In genomic region chr17:75640556-75641119, GRCh38 we compare ENCODE assay signal across 29 cellular contexts. TPM values are rescaled to one million over a fixed set of nuclear protein-coding genes. Genes with fewer than 3 reads are reported as not detected.
DNase-seq lines count a peak whose midpoint lies in the region; ATAC-seq and TF ChIP-seq lines count a peak whose summit lies in the region.
"Had no signal": no experiment of that assay in that cellular context is flagged by ENCODE, and none has a peak within 500 bp of the region (broad histone marks: within the 10 kb centered on the region; RNA-seq: fewer than 3 reads in every experiment).

No MANE protein-coding gene starts in this region.

- peaks cover 8% of the 10 kb centered on the region for H3K4me1 Mint-ChIP-seq in glutamatergic neuron (ENCODE audit: low read depth, unreplicated experiment)
- peaks cover 13% of the 10 kb centered on the region for H3K4me1 Mint-ChIP-seq in activated CD8-positive, alpha-beta T cell treated with anti-CD3 and anti-CD28 coated beads, Interleukin-2, amount 10 ng/mL, durations not matched to agents 7 days and 5 days (ENCODE audit: low read depth)

- H3K27ac ChIP-seq in left ventricle myocardium inferior (replicated peaks) (peak overlapping the region; percentile 84), spleen (no peak overlapping the region)
- H3K27ac ChIP-seq: brain microvascular endothelial cell, SJCRH30 had no signal

- peaks cover 3% of the 10 kb centered on the region for H3K9me3 Mint-ChIP-seq in glutamatergic neuron (ENCODE audit: unreplicated experiment)
- no peaks in the 10 kb centered on the region for H3K9me3 Mint-ChIP-seq in activated CD8-positive, alpha-beta T cell treated with anti-CD3 and anti-CD28 coated beads, Interleukin-2, amount 10 ng/mL, durations not matched to agents 7 days and 5 days (ENCODE audit: insufficient read depth)
- H3K9me3 Mint-ChIP-seq: activated naive CD4-positive, alpha-beta T cell treated with anti-CD3 and anti-CD28 coated beads, Interleukin-2, amount 10 ng/mL, durations not matched to agents 7 days and 5 days; natural killer cell treated with Interleukin-12 subunit alpha and Interleukin-12 subunit beta and Interleukin-15 and Interleukin-18, amount 100 ng/mL, for 72 hours; stimulated activated effector memory CD8-positive, alpha-beta T cell treated with anti-CD3 and anti-CD28 coated beads, Interleukin-12 subunit alpha, Interleukin-12 subunit beta, amount 100 ng/mL, for 72 hours; T-cell had no signal

- no peak for ATAC-seq in left ventricle myocardium superior
- ATAC-seq in HG02885 (IDR thresholded peaks at IDR 0.05; ENCODE audit: poor library complexity, unreplicated experiment), result no peak
- ATAC-seq in activated CD8-positive, alpha-beta T cell treated with anti-CD3 and anti-CD28 coated beads, Interleukin-2, amount 10 ng/mL, durations not matched to agents 7 days and 5 days, result no peak
- ATAC-seq in HG02759 (IDR thresholded peaks at IDR 0.05; ENCODE audit: unreplicated experiment), result no peak
- ATAC-seq: natural killer cell treated with Interleukin-12 subunit alpha and Interleukin-12 subunit beta and Interleukin-15 and Interleukin-18, amount 100 ng/mL, for 72 hours; stimulated activated effector memory CD8-positive, alpha-beta T cell treated with anti-CD3 and anti-CD28 coated beads, Interleukin-12 subunit alpha, Interleukin-12 subunit beta, amount 100 ng/mL, for 72 hours; T-cell had no signal

- H3K4me1 ChIP-seq in left ventricle myocardium inferior (peaks cover 78% of the 10 kb centered on the region), spleen (peaks cover 0 to 16% (median 3%) of the 10 kb centered on the region in 6 donors)
- H3K4me1 ChIP-seq: SJCRH30 had no signal

- H3K4me3 ChIP-seq in left ventricle myocardium inferior (no peak overlapping the region), spleen (no peak overlapping the region)
- H3K4me3 ChIP-seq: HAP-1, lower lobe of right lung, SJCRH30 had no signal

- H3K27ac Mint-ChIP-seq in glutamatergic neuron (ENCODE audit: unreplicated experiment), result no peak overlapping the region
- H3K27ac Mint-ChIP-seq in activated CD8-positive, alpha-beta T cell treated with anti-CD3 and anti-CD28 coated beads, Interleukin-2, amount 10 ng/mL, durations not matched to agents 7 days and 5 days, result no peak overlapping the region
- H3K27ac Mint-ChIP-seq: activated naive CD4-positive, alpha-beta T cell treated with anti-CD3 and anti-CD28 coated beads, Interleukin-2, amount 10 ng/mL, durations not matched to agents 7 days and 5 days; B cell; natural killer cell treated with Interleukin-12 subunit alpha and Interleukin-12 subunit beta and Interleukin-15 and Interleukin-18, amount 100 ng/mL, for 72 hours; stimulated activated effector memory CD8-positive, alpha-beta T cell treated with anti-CD3 and anti-CD28 coated beads, Interleukin-12 subunit alpha, Interleukin-12 subunit beta, amount 100 ng/mL, for 72 hours; T-cell had no signal

- no peak for TF ChIP-seq POLR2A in spleen (IDR thresholded peaks at IDR 0.05)

- H3K9me3 ChIP-seq in left ventricle myocardium inferior (replicated peaks) (no peaks in the 10 kb centered on the region), spleen (no peaks in the 10 kb centered on the region)
- H3K9me3 ChIP-seq: HAP-1, lower lobe of right lung, SJCRH30 had no signal

- POLR2A ChIA-PET in activated CD8-positive, alpha-beta T cell treated with anti-CD3 and anti-CD28 coated beads, Interleukin-2, amount 10 ng/mL, durations not matched to agents 7 days and 5 days (lab: Charles Lee), result interaction anchor here (0.9 kb wide), 1 partner anchor 10 kb away, joined by 3 read pairs; no protein-coding TSS in a partner anchor

- DNase-seq in left ventricle myocardium inferior (no peak), left ventricle myocardium superior (no peak), glutamatergic neuron (peak; percentile 16), spleen (peak; percentile 56)
- no peak for DNase-seq in stimulated activated CD4-positive, alpha-beta T cell treated with anti-CD3 and anti-CD28 coated beads, Interleukin-2, amount 100 ng/mL, for 24 hours
- DNase-seq in activated CD8-positive, alpha-beta T cell treated with anti-CD3 and anti-CD28 coated beads, Interleukin-2, amount 10 ng/mL, durations not matched to agents 7 days and 5 days, result no peak
- DNase-seq: activated CD4-positive, alpha-beta T cell treated with anti-CD3 and anti-CD28 coated beads, Interleukin-2, amount 50 U/mL, for 4 hours; activated CD4-positive, CD25-positive, alpha-beta regulatory T cell; activated naive CD4-positive, alpha-beta T cell treated with anti-CD3 and anti-CD28 coated beads, Interleukin-2, amount 10 ng/mL, durations not matched to agents 7 days and 5 days; amniotic stem cell; brain microvascular endothelial cell; DMS79; GDM1; MM.1S; NCI-H2081; NCI-H2227 treated with DMSO at 0.1 percent for 48 hours; NCI-H69; SJCRH30; stimulated activated CD4-positive, alpha-beta T cell treated with anti-CD3 and anti-CD28 coated beads, Interleukin-4, amount 100 ng/mL, for 1 hour; T-cell had no signal

- WGBS in spleen, 5 donors, result 92 to 95% (median 94%) methylated on average over 5 to 13 of the region's 13 CpGs

- peaks cover 10% of the 10 kb centered on the region for H3K36me3 ChIP-seq in left ventricle myocardium inferior
- peaks cover 0 to 86% (median 13%) of the 10 kb centered on the region in 6 donors for H3K36me3 ChIP-seq in spleen
- H3K36me3 ChIP-seq: brain microvascular endothelial cell, HAP-1, SJCRH30 had no signal

- peaks cover 4% of the 10 kb centered on the region for H3K27me3 Mint-ChIP-seq in glutamatergic neuron (ENCODE audit: unreplicated experiment)
- H3K27me3 Mint-ChIP-seq in activated CD8-positive, alpha-beta T cell treated with anti-CD3 and anti-CD28 coated beads, Interleukin-2, amount 10 ng/mL, durations not matched to agents 7 days and 5 days (ENCODE audit: low read depth), result no peaks in the 10 kb centered on the region
- H3K27me3 Mint-ChIP-seq: activated naive CD4-positive, alpha-beta T cell treated with anti-CD3 and anti-CD28 coated beads, Interleukin-2, amount 10 ng/mL, durations not matched to agents 7 days and 5 days; B cell; natural killer cell treated with Interleukin-12 subunit alpha and Interleukin-12 subunit beta and Interleukin-15 and Interleukin-18, amount 100 ng/mL, for 72 hours; T-cell had no signal

- H3K4me3 Mint-ChIP-seq in glutamatergic neuron (ENCODE audit: unreplicated experiment), result no peak overlapping the region
- no peak overlapping the region for H3K4me3 Mint-ChIP-seq in activated CD8-positive, alpha-beta T cell treated with anti-CD3 and anti-CD28 coated beads, Interleukin-2, amount 10 ng/mL, durations not matched to agents 7 days and 5 days
- H3K4me3 Mint-ChIP-seq: activated naive CD4-positive, alpha-beta T cell treated with anti-CD3 and anti-CD28 coated beads, Interleukin-2, amount 10 ng/mL, durations not matched to agents 7 days and 5 days; B cell; natural killer cell treated with Interleukin-12 subunit alpha and Interleukin-12 subunit beta and Interleukin-15 and Interleukin-18, amount 100 ng/mL, for 72 hours; stimulated activated effector memory CD8-positive, alpha-beta T cell treated with anti-CD3 and anti-CD28 coated beads, Interleukin-12 subunit alpha, Interleukin-12 subunit beta, amount 100 ng/mL, for 72 hours; T-cell had no signal

- intact Hi-C loops in left ventricle myocardium inferior (cut with micrococcal nuclease), result no loop called here
- intact Hi-C loops in left ventricle myocardium superior (cut with micrococcal nuclease), result no loop called here
- intact Hi-C loops in spleen (cut with DNase I; ENCODE audit: low total_unique reads), result no loop called here

- H3K27me3 ChIP-seq in left ventricle myocardium inferior (ENCODE audit: low read depth) (no peaks in the 10 kb centered on the region), spleen (replicated peaks in 1 of 7) (no peaks in the 10 kb centered on the region)
- H3K27me3 ChIP-seq: brain microvascular endothelial cell, SJCRH30 had no signal

- CTCF ChIA-PET in activated CD8-positive, alpha-beta T cell treated with anti-CD3 and anti-CD28 coated beads, Interleukin-2, amount 10 ng/mL, durations not matched to agents 7 days and 5 days (lab: Charles Lee), result interaction anchor here (1.7 to 6.6 kb wide), 4 partner anchors 7 to 113 kb away, joined by 4 to 98 read pairs (median 8); partner anchors contain the start of gene SMIM5

- TF ChIP-seq CTCF in left ventricle myocardium inferior (IDR thresholded peaks at IDR 0.05; ENCODE audit: borderline replicate concordance) (no peak), glutamatergic neuron (IDR thresholded peaks at IDR 0.05; ENCODE audit: partially characterized antibody, unreplicated experiment) (no peak), spleen (IDR thresholded peaks at IDR 0.05 in 8 of 11, conservative IDR thresholded peaks at IDR 0.05 in 3 of 11) (no peak)

- H3K36me3 Mint-ChIP-seq in glutamatergic neuron (ENCODE audit: unreplicated experiment), result no peaks in the 10 kb centered on the region
- H3K36me3 Mint-ChIP-seq in activated CD8-positive, alpha-beta T cell treated with anti-CD3 and anti-CD28 coated beads, Interleukin-2, amount 10 ng/mL, durations not matched to agents 7 days and 5 days (ENCODE audit: low read depth), result peaks cover 3% of the 10 kb centered on the region
- H3K36me3 Mint-ChIP-seq: activated naive CD4-positive, alpha-beta T cell treated with anti-CD3 and anti-CD28 coated beads, Interleukin-2, amount 10 ng/mL, durations not matched to agents 7 days and 5 days; natural killer cell treated with Interleukin-12 subunit alpha and Interleukin-12 subunit beta and Interleukin-15 and Interleukin-18, amount 100 ng/mL, for 72 hours; stimulated activated effector memory CD8-positive, alpha-beta T cell treated with anti-CD3 and anti-CD28 coated beads, Interleukin-12 subunit alpha, Interleukin-12 subunit beta, amount 100 ng/mL, for 72 hours had no signal

RNA-seq across cellular contexts. Expression of gene SMIM5, which starts 7.4 kb away (rescaled TPM):
- total RNA-seq in left ventricle myocardium inferior, result 14.0 TPM
- total RNA-seq in left ventricle myocardium superior, result 15.8 TPM
- total RNA-seq in glutamatergic neuron (ENCODE audit: unreplicated experiment), result 0.20 TPM
- 1 to 10 TPM; 2.1 to 5.1 (median 3.4) TPM for total RNA-seq in spleen
- 1 to 10 TPM; 3.0 to 4.7 (median 4.7) TPM for polyA plus RNA-seq in spleen
- total RNA-seq in activated CD8-positive, alpha-beta T cell treated with anti-CD3 and anti-CD28 coated beads, Interleukin-2, amount 10 ng/mL, durations not matched to agents 7 days and 5 days, result under 1 TPM in 1 of 2 experiments, not detected in 1; 0.31 TPM
- total RNA-seq: A673, HT1080 had no signal

RNA-seq across cellular contexts. Expression of gene RECQL5, which starts 26.3 kb away (rescaled TPM):
- total RNA-seq in left ventricle myocardium inferior (17.3 TPM), left ventricle myocardium superior (14.3 TPM), glutamatergic neuron (ENCODE audit: unreplicated experiment) (49.8 TPM), spleen (10 to 100 TPM; 25.7 to 51.0 (median 37.6) TPM)
- 10 to 100 TPM; 28.2 to 48.8 (median 47.4) TPM for polyA plus RNA-seq in spleen
- 10 to 100 TPM; 37.6 to 43.9 TPM for total RNA-seq in activated CD8-positive, alpha-beta T cell treated with anti-CD3 and anti-CD28 coated beads, Interleukin-2, amount 10 ng/mL, durations not matched to agents 7 days and 5 days

RNA-seq across cellular contexts. Expression of gene SAP30BP, which starts 26.5 kb away (rescaled TPM):
- 47.2 TPM for total RNA-seq in left ventricle myocardium inferior
- total RNA-seq in left ventricle myocardium superior, result 47.8 TPM
- 115 TPM for total RNA-seq in glutamatergic neuron (ENCODE audit: unreplicated experiment)
- 100 to 1,000 TPM in 3 of 7 donors, 10 to 100 TPM in 4; 71.6 to 110 (median 82.1) TPM for total RNA-seq in spleen
- polyA plus RNA-seq in spleen, result 10 to 100 TPM; 53.8 to 76.7 (median 70.4) TPM
- 10 to 100 TPM; 88.7 to 93.7 TPM for total RNA-seq in activated CD8-positive, alpha-beta T cell treated with anti-CD3 and anti-CD28 coated beads, Interleukin-2, amount 10 ng/mL, durations not matched to agents 7 days and 5 days

RNA-seq across cellular contexts. Expression of gene MYO15B, which starts 53.0 kb away (rescaled TPM):
- total RNA-seq in left ventricle myocardium inferior (43.0 TPM), left ventricle myocardium superior (48.2 TPM), glutamatergic neuron (ENCODE audit: unreplicated experiment) (82.6 TPM), spleen (100 to 1,000 TPM; 203 to 569 (median 292) TPM)
- 100 to 1,000 TPM; 123 to 551 (median 402) TPM for polyA plus RNA-seq in spleen
- 10 to 100 TPM; 26.9 to 27.8 TPM for total RNA-seq in activated CD8-positive, alpha-beta T cell treated with anti-CD3 and anti-CD28 coated beads, Interleukin-2, amount 10 ng/mL, durations not matched to agents 7 days and 5 days

Comparison
In these comparisons a context has a peak if more than half of its experiments do, and no peak if none do; other contexts are left out.
1. DNase-seq: peak in glutamatergic neuron (single experiment) and spleen (single experiment); none in left ventricle myocardium inferior (single experiment), left ventricle myocardium superior (single experiment), stimulated activated CD4-positive, alpha-beta T cell treated with anti-CD3 and anti-CD28 coated beads, Interleukin-2, amount 100 ng/mL, for 24 hours (0 of 2) and activated CD8-positive, alpha-beta T cell treated with anti-CD3 and anti-CD28 coated beads, Interleukin-2, amount 10 ng/mL, durations not matched to agents 7 days and 5 days (single experiment).